Comparison of ENCODE assay signal across 8 cellular contexts in genomic region chr2:85433511-85434089, GRCh38.
A peak's percentile ranks its signal among the peaks of the same experiment; 100 is the strongest.
DNase-seq lines count a peak whose midpoint lies in the region; ATAC-seq lines count a peak whose summit lies in the region.

No MANE protein-coding gene starts in this region.

- no peak overlapping the region for H3K4me3 ChIP-seq in skin epidermis

- DNase-seq in HS-5 (ENCODE audit: low read depth) (peak; percentile 59), anterior cingulate cortex (lab: John Stamatoyannopoulos, UW) (peak in 54 of 58 donors; percentile 24 to 95 (median 81)), hypothalamus (lab: John Stamatoyannopoulos, UW) (peak in 47 of 51 donors; percentile 20 to 96 (median 80)), NCI-H1436 (lab: John Stamatoyannopoulos, UW) (no peak), T-helper 9 cell (no peak), cortex of kidney (lab: John Stamatoyannopoulos, UW) (no peak)

- H3K27ac ChIP-seq in skin epidermis: peak overlapping the region in 12 of 21 experiments; percentile 10 to 98 (median 40)

- no peak for ATAC-seq in HG02852 (IDR thresholded peaks at IDR 0.05; ENCODE audit: unreplicated experiment)

Comparison
In these comparisons a context has a peak if more than half of its experiments do, and no peak if none do; other contexts are left out.
1. DNase-seq: peak in HS-5 (single experiment), anterior cingulate cortex (54 of 58) and hypothalamus (47 of 51); none in NCI-H1436 (single experiment), T-helper 9 cell (single experiment) and cortex of kidney (single experiment).